In genomic region chr2:30808695-30809094, GRCh38 we compare ENCODE assay signal across 9 cellular contexts. TPM values are rescaled to one million over a fixed set of nuclear protein-coding genes. Genes with fewer than 3 reads are reported as not detected.
"Had no signal": no experiment of that assay in that cellular context is flagged by ENCODE, and none has a peak within 500 bp of the region (broad histone marks: within the 10 kb centered on the region; RNA-seq: fewer than 3 reads in every experiment).

No MANE protein-coding gene starts in this region.

- ATAC-seq: GM12878 had no signal

- FAIRE-seq: G401.6, GM12878, GM12891, GM12892, GM18507, GM19239 had no signal

- H3K4me3 ChIP-seq: GM12878 had no signal

- DNase-seq: GDM1, GF-D8 had no signal

RNA-seq across cellular contexts. Expression of gene CAPN13, which starts 1.4 kb away (rescaled TPM):
- total RNA-seq: G401 had no signal
